ENCODE assay signal across 8 cellular contexts in the genomic region with DNA sequence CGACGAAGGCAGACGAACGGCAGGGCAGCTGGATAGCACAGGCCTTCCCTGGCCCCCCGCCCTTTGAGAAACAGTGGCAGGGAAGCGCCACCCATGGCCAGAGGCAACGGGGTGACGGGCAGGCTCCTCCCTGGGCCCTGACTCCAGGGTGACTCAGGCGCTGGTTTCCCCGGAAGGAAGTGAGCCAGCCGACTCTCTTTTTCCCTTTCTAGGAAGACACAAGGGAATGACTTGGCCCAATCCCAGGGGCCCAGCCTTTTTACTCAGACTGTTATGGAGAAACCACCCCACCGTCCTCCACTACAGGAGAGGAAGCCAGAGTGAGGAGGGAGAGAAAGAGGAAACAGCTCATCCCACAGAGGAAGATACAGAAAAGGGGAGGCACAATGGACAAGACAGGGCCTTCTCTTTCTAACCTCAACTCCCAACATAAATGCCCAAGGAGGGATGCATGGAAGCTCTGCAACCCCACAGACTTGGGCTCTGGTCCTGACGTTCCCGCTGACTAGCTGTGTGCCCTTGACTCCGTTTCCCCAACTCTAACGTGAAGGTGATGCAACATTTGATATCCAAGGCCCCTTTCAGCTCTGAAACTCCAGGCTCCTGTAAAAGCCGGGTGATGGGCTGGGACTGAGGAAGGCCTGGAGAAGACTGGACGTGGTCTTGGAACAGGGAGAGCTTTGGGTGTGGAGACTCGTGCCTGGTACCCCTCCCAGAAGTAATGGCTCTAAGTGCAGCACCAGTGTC. TPM values are rescaled to one million over a fixed set of nuclear protein-coding genes. Genes with fewer than 3 reads are reported as not detected.
DNase-seq lines count a peak whose midpoint lies in the region.

No MANE protein-coding gene starts in this region.

- H3K27ac ChIP-seq in SJSA1: peak overlapping the region; percentile 31

- peaks cover 75% of the 10 kb centered on the region for H3K36me3 ChIP-seq in SJSA1
- H3K36me3 ChIP-seq in HAP-1 (replicated peaks): no peaks in the 10 kb centered on the region; the same call in 1 of the 2 replicates

- DNase-seq in ELR (ENCODE audit: low read depth) (peak; percentile 100), SJSA1 (ENCODE audit: low read depth in 1 of 2, low spot score in 2 of 2) (peak; percentile 96 to 97), fibroblast of peridontal ligament (ENCODE audit: extremely low read depth) (peak; percentile 92), posterior vena cava (ENCODE audit: low spot score) (peak; percentile 97), retina (no peak), HAP-1 (ENCODE audit: low spot score in 2 of 2) (no peak), NCI-H82 (lab: John Stamatoyannopoulos, UW) (no peak)
- no peak for DNase-seq in activated CD4-positive, CD25-positive, alpha-beta regulatory T cell treated with anti-CD3 and anti-CD28 coated beads, Interleukin-2, amount 50 U/mL, for 72 hours

- no peaks in the 10 kb centered on the region for H3K9me3 ChIP-seq in SJSA1 (replicated peaks)
- no peaks in the 10 kb centered on the region for H3K9me3 ChIP-seq in HAP-1

- H3K27me3 ChIP-seq in SJSA1 (replicated peaks) (no peaks in the 10 kb centered on the region), HAP-1 (ENCODE audit: low read depth) (no peaks in the 10 kb centered on the region)

- peaks cover 100% of the 10 kb centered on the region for H3K4me1 ChIP-seq in SJSA1 (replicated peaks)
- H3K4me1 ChIP-seq in HAP-1: peaks cover 9% of the 10 kb centered on the region

- in situ Hi-C loops in HAP-1 (cut with MboI; ENCODE audit: low sequenced_read_pairs): no loop called here

- intact Hi-C loops in posterior vena cava (cut with DNase I): no loop called here

- no peak overlapping the region for H3K4me3 ChIP-seq in SJSA1
- no peak overlapping the region for H3K4me3 ChIP-seq in HAP-1

RNA-seq across cellular contexts. Expression of a gene that starts 27.9 kb away (rescaled TPM):
- total RNA-seq in SJSA1 (2014; rRNA removed; shearing (Covaris generic)): 262 and 370 TPM in 2 replicates
- total RNA-seq in posterior vena cava: 100 to 1,000 TPM; 665 to 826 TPM

Comparison
In these comparisons a context has a peak if more than half of its experiments do, and no peak if none do; other contexts are left out.
1. DNase-seq: peak in ELR (single experiment), SJSA1 (2 of 2), fibroblast of peridontal ligament (single experiment) and posterior vena cava (single experiment); none in retina (single experiment), HAP-1 (0 of 2), activated CD4-positive, CD25-positive, alpha-beta regulatory T cell treated with anti-CD3 and anti-CD28 coated beads, Interleukin-2, amount 50 U/mL, for 72 hours (single experiment) and NCI-H82 (single experiment).